Comparison of ENCODE assay signal across 24 cellular contexts in the genomic region with DNA sequence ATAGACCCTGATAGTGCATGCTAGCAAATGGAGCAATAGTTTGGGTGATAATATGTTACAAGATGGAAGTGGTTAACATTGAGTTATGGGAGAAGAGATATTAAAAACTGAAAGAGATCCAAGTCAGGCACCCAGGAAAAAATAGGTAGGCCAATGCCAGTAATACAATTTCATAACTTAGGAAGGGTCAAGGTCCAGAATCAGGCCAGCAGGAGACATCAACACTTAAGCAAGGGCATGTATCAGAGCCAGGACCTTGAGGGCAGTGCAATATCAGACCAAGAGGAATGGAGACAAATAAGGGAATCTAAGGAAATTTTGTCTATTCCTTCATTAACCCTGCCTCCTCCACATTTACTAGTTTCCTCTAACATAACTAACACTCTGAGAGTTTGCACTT.
"Had no signal": no experiment of that assay in that cellular context is flagged by ENCODE, and none has a peak within 500 bp of the region (broad histone marks: within the 10 kb centered on the region; RNA-seq: fewer than 3 reads in every experiment).

No MANE protein-coding gene starts in this region.

- H3K4me2 ChIP-seq: neural progenitor cell had no signal

- H3K4me3 ChIP-seq: heart left ventricle, neural progenitor cell, right lobe of liver, testis, transverse colon had no signal

- DNase-seq: activated CD4-positive, alpha-beta T cell treated with anti-CD3 and anti-CD28 coated beads for 1 hour; activated CD4-positive, alpha-beta T cell treated with anti-CD3 and anti-CD28 coated beads, Interleukin-2, amount 10 ng/mL, durations not matched to agents 7 days and 5 days; activated CD8-positive, alpha-beta T cell treated with anti-CD3 and anti-CD28 coated beads for 36 hours; activated gamma-delta T cell treated with Interleukin-2 at 50 U/mL for 16 hours; activated naive CD4-positive, alpha-beta T cell treated with anti-CD3 and anti-CD28 coated beads, Interleukin-2, amount 50 U/mL, for 16 hours; activated T-cell treated with anti-CD3 and anti-CD28 coated beads, Interleukin-2, amount 50 U/mL, for 4 hours; amygdala; caudate nucleus; cortex of kidney; effector memory CD8-positive, alpha-beta T cell; erythroblast; heart left ventricle; hypothalamus; immature natural killer cell; natural killer cell; occipital lobe; right lobe of liver; stimulated activated CD4-positive, alpha-beta T cell treated with anti-CD3 and anti-CD28 coated beads, Interleukin-12 subunit alpha, Interleukin-12 subunit beta, amount 100 ng/mL, for 4 hours; stimulated activated CD4-positive, alpha-beta T cell treated with anti-CD3 and anti-CD28 coated beads, Interleukin-4, amount 100 ng/mL, for 1 hour; stimulated activated naive CD8-positive, alpha-beta T cell treated with anti-CD3 and anti-CD28 coated beads, Interleukin-15, Interleukin-2, amounts not matched to agents 100 U/mL and 50 U/mL, for 24 hours; T1000; testis; transverse colon had no signal

- H3K27ac ChIP-seq: heart left ventricle, neural progenitor cell, right lobe of liver, testis, transverse colon had no signal

- H3K9me3 ChIP-seq: testis, transverse colon had no signal

- H3K9ac ChIP-seq: neural progenitor cell had no signal

- H2AFZ ChIP-seq: neural progenitor cell had no signal

- H3K4me1 ChIP-seq: heart left ventricle, neural progenitor cell, right lobe of liver, testis, transverse colon had no signal

- H3K36me3 ChIP-seq: heart left ventricle, neural progenitor cell, right lobe of liver, transverse colon had no signal

- H3K27me3 ChIP-seq: heart left ventricle, neural progenitor cell, right lobe of liver, testis, transverse colon had no signal
